19 cellular contexts compared by ENCODE assay signal in genomic region chr18:28485210-28485801, GRCh38.
A peak's percentile ranks its signal among the peaks of the same experiment; 100 is the strongest.
DNase-seq lines count a peak whose midpoint lies in the region; ATAC-seq and TF ChIP-seq lines count a peak whose summit lies in the region.
"Had no signal": no experiment of that assay in that cellular context is flagged by ENCODE, and none has a peak within 500 bp of the region (broad histone marks: within the 10 kb centered on the region; RNA-seq: fewer than 3 reads in every experiment).

No MANE protein-coding gene starts in this region.

- intact Hi-C loops in PC-3 (cut with micrococcal nuclease): no loop called here

- H2AFZ ChIP-seq in GM23248 (peak overlapping the region; percentile 42), OCI-LY3 (ENCODE audit: low read depth, low read length) (no peak overlapping the region), mesenchymal stem cell (ENCODE audit: low read depth, low read length) (no peak overlapping the region), PC-3 (ENCODE audit: low read length) (no peak overlapping the region)
- H2AFZ ChIP-seq: PC-9 had no signal

- POLR2A ChIA-PET in PC-3 (lab: Charles Lee; ENCODE audit: unreplicated experiment): no interaction called here

- H2BK15ac ChIP-seq in mesenchymal stem cell (ENCODE audit: low read depth, poor library complexity, severe bottlenecking): no peak overlapping the region

- H3F3A ChIP-seq in GM23248 (ENCODE audit: insufficient read depth) (no peaks in the 10 kb centered on the region), PC-3 (ENCODE audit: low read length, unreplicated experiment) (no peaks in the 10 kb centered on the region)

- H3K9me3 ChIP-seq in GM23248 (ENCODE audit: low read depth) (no peaks in the 10 kb centered on the region), OCI-LY3 (ENCODE audit: insufficient read depth, low read length) (peaks cover 6% of the 10 kb centered on the region), mesenchymal stem cell (ENCODE audit: control insufficient read depth, low read length) (no peaks in the 10 kb centered on the region), PC-3 (ENCODE audit: low read length) (no peaks in the 10 kb centered on the region)
- H3K9me3 ChIP-seq: A549 had no signal

- TF ChIP-seq CTCF in OCI-LY3 (IDR thresholded peaks at IDR 0.05; ENCODE audit: low read depth, low read length) (no peak), PC-3 (conservative IDR thresholded peaks at IDR 0.05; ENCODE audit: low read depth, low read length) (no peak), brain microvascular endothelial cell (IDR thresholded peaks at IDR 0.05; ENCODE audit: low read depth, low read length, missing control alignments) (no peak)

- H3K27me3 ChIP-seq in GM23248 (replicated peaks; ENCODE audit: insufficient read depth) (no peaks in the 10 kb centered on the region), OCI-LY3 (ENCODE audit: low read depth, low read length) (no peaks in the 10 kb centered on the region), mesenchymal stem cell (ENCODE audit: control insufficient read depth in 1 of 2, insufficient read depth in 1 of 2, low read length in 2 of 2) (no peaks in the 10 kb centered on the region), PC-3 (ENCODE audit: low read length) (no peaks in the 10 kb centered on the region), brain microvascular endothelial cell (replicated peaks) (no peaks in the 10 kb centered on the region)

- no peaks in the 10 kb centered on the region for H3K9me2 ChIP-seq in GM23248 (ENCODE audit: insufficient read depth)
- no peaks in the 10 kb centered on the region for H3K9me2 ChIP-seq in PC-3 (replicated peaks; ENCODE audit: low read length)

- DNase-seq in GM23248 (no peak), mesenchymal stem cell (no peak), PC-3 (no peak), NCI-H1417 (lab: John Stamatoyannopoulos, UW) (no peak), brain microvascular endothelial cell (no peak)
- DNase-seq: AML-193; DMS79; Karpas-422; NCI-H146; NCI-H2081 treated with DMSO at 0.1 percent for 48 hours; NCI-H524; NK-92 treated with Interleukin-12 subunit alpha and Interleukin-12 subunit beta, amount 100 ng/mL, for 24 hours; PC-9; T-helper 1 cell had no signal

- no TSS peak for BruUV-seq in PC-3 (replicated peaks; lab: Mats Ljungman, UMichigan)

- H3K27ac ChIP-seq in GM23248 (no peak overlapping the region), OCI-LY3 (ENCODE audit: low read length) (peak overlapping the region; percentile 1; the same call in 1 of the 2 replicates), mesenchymal stem cell (ENCODE audit: low read length, poor library complexity, severe bottlenecking) (no peak overlapping the region), PC-3 (ENCODE audit: low read length) (no peak overlapping the region), brain microvascular endothelial cell (no peak overlapping the region)
- H3K27ac ChIP-seq: A549, PC-9 had no signal

- H3K4me3 ChIP-seq in GM23248: no peak overlapping the region
- no peak overlapping the region for H3K4me3 ChIP-seq in OCI-LY3 (ENCODE audit: low read length)
- no peak overlapping the region for H3K4me3 ChIP-seq in mesenchymal stem cell (ENCODE audit: insufficient read depth in 1 of 2, low read depth in 1 of 2, low read length in 2 of 2)
- no peak overlapping the region for H3K4me3 ChIP-seq in PC-3 (ENCODE audit: low read length)
- H3K4me3 ChIP-seq in brain microvascular endothelial cell (ENCODE audit: low read depth, low read length): no peak overlapping the region
- H3K4me3 ChIP-seq: A549, PC-9 had no signal

- in situ Hi-C loops in GM23248 (cut with MboI): no loop called here
- in situ Hi-C loops in brain microvascular endothelial cell (cut with HindIII; ENCODE audit: low pct_ligation_motif_present, low sequenced_read_pairs): no loop called here

- no peaks in the 10 kb centered on the region for H4K20me1 ChIP-seq in GM23248 (ENCODE audit: insufficient read depth)
- no peaks in the 10 kb centered on the region for H4K20me1 ChIP-seq in OCI-LY3 (ENCODE audit: insufficient read depth, low read length)
- no peaks in the 10 kb centered on the region for H4K20me1 ChIP-seq in PC-3 (ENCODE audit: low read length)

- H3K4me2 ChIP-seq in GM23248 (ENCODE audit: unreplicated experiment): no peak overlapping the region
- H3K4me2 ChIP-seq in OCI-LY3 (ENCODE audit: low read length): peak overlapping the region; percentile 34
- H3K4me2 ChIP-seq in mesenchymal stem cell (ENCODE audit: low read length, poor library complexity, severe bottlenecking): no peak overlapping the region
- no peak overlapping the region for H3K4me2 ChIP-seq in PC-3 (ENCODE audit: low read length)
- H3K4me2 ChIP-seq: A549, PC-9 had no signal

- no peaks in the 10 kb centered on the region for H3K79me1 ChIP-seq in mesenchymal stem cell (replicated peaks; ENCODE audit: low read length, poor library complexity, severe bottlenecking)

- H3K4me1 ChIP-seq in GM23248 (ENCODE audit: insufficient read depth) (no peaks in the 10 kb centered on the region), OCI-LY3 (ENCODE audit: low read length) (peaks cover 22% of the 10 kb centered on the region), mesenchymal stem cell (ENCODE audit: control insufficient read depth, insufficient read depth, low read depth, low read length) (no peaks in the 10 kb centered on the region), PC-3 (ENCODE audit: insufficient read depth, low read length) (no peaks in the 10 kb centered on the region)
- H3K4me1 ChIP-seq: A549 had no signal

- H3K14ac ChIP-seq in mesenchymal stem cell (ENCODE audit: low read length in 2 of 2): no peak overlapping the region

- no peak overlapping the region for H4K91ac ChIP-seq in mesenchymal stem cell (ENCODE audit: low read length)

- H2BK12ac ChIP-seq in mesenchymal stem cell (ENCODE audit: low read length in 2 of 2): no peak overlapping the region

- no peak overlapping the region for H3K9ac ChIP-seq in GM23248
- no peak overlapping the region for H3K9ac ChIP-seq in OCI-LY3 (ENCODE audit: low read length)
- H3K9ac ChIP-seq in mesenchymal stem cell (ENCODE audit: low read length): no peak overlapping the region
- no peak overlapping the region for H3K9ac ChIP-seq in PC-3 (ENCODE audit: low read length)

- H2AK5ac ChIP-seq in mesenchymal stem cell (ENCODE audit: low read length, severe bottlenecking): no peak overlapping the region

- H3K79me2 ChIP-seq in GM23248 (ENCODE audit: insufficient read depth) (no peaks in the 10 kb centered on the region), OCI-LY3 (ENCODE audit: low read length) (no peaks in the 10 kb centered on the region), PC-3 (ENCODE audit: low read length) (no peaks in the 10 kb centered on the region)

- no peak overlapping the region for H3K18ac ChIP-seq in mesenchymal stem cell (ENCODE audit: low read depth in 1 of 2, low read length in 2 of 2)

- no peak overlapping the region for H4K8ac ChIP-seq in mesenchymal stem cell (ENCODE audit: low read length)

- H2BK5ac ChIP-seq in mesenchymal stem cell (ENCODE audit: low read depth, low read length, poor library complexity, severe bottlenecking): peak overlapping the region; percentile 24

- CTCF ChIA-PET in PC-3 (lab: Charles Lee): no interaction called here

- H2BK120ac ChIP-seq in mesenchymal stem cell (ENCODE audit: low read depth, low read length): no peak overlapping the region

- no peak overlapping the region for H3K23ac ChIP-seq in mesenchymal stem cell (ENCODE audit: low read length in 2 of 2)

- H3K4ac ChIP-seq in mesenchymal stem cell (ENCODE audit: low read depth in 1 of 2, low read length in 2 of 2): no peak overlapping the region

- H3K36me3 ChIP-seq in GM23248 (ENCODE audit: low read depth): no peaks in the 10 kb centered on the region
- peaks cover 5% of the 10 kb centered on the region for H3K36me3 ChIP-seq in OCI-LY3 (replicated peaks; ENCODE audit: low read depth, low read length)
- no peaks in the 10 kb centered on the region for H3K36me3 ChIP-seq in mesenchymal stem cell (ENCODE audit: control insufficient read depth in 1 of 2, insufficient read depth in 2 of 2, low read depth in 1 of 2, low read length in 2 of 2)
- H3K36me3 ChIP-seq in PC-3 (ENCODE audit: low read depth, low read length): no peaks in the 10 kb centered on the region
- H3K36me3 ChIP-seq in brain microvascular endothelial cell (replicated peaks): no peaks in the 10 kb centered on the region

- ATAC-seq in GM18858 (IDR thresholded peaks at IDR 0.05; ENCODE audit: unreplicated experiment) (peak; percentile 31), PC-3 (no peak)
- ATAC-seq: A549, HCT116, HepG2 had no signal
